14 cellular contexts compared by ENCODE assay signal in genomic region chr11:120925944-120926343, GRCh38.
A peak's percentile ranks its signal among the peaks of the same experiment; 100 is the strongest.
DNase-seq lines count a peak whose midpoint lies in the region; ATAC-seq lines count a peak whose summit lies in the region.
"Had no signal": no experiment of that assay in that cellular context is flagged by ENCODE, and none has a peak within 500 bp of the region (broad histone marks: within the 10 kb centered on the region; RNA-seq: fewer than 3 reads in every experiment).

No MANE protein-coding gene starts in this region.

- no peaks in the 10 kb centered on the region for H3K36me3 Mint-ChIP-seq in activated naive CD4-positive, alpha-beta T cell treated with anti-CD3 and anti-CD28 coated beads, Interleukin-2, amount 10 ng/mL, durations not matched to agents 7 days and 5 days

- CTCF ChIA-PET in activated naive CD4-positive, alpha-beta T cell treated with anti-CD3 and anti-CD28 coated beads, Interleukin-2, amount 10 ng/mL, durations not matched to agents 7 days and 5 days (lab: Charles Lee), result interaction anchor here (1.0 to 1.1 kb wide), 2 partner anchors 13 to 269 kb away, joined by 3 read pairs; no protein-coding TSS in a partner anchor

- no peaks in the 10 kb centered on the region for H3K9me3 Mint-ChIP-seq in activated naive CD4-positive, alpha-beta T cell treated with anti-CD3 and anti-CD28 coated beads, Interleukin-2, amount 10 ng/mL, durations not matched to agents 7 days and 5 days

- H3K4me1 Mint-ChIP-seq in activated naive CD4-positive, alpha-beta T cell treated with anti-CD3 and anti-CD28 coated beads, Interleukin-2, amount 10 ng/mL, durations not matched to agents 7 days and 5 days, result no peaks in the 10 kb centered on the region

- DNase-seq in NAMALWA (ENCODE audit: low spot score) (peak; percentile 26), hippocampal formation (lab: John Stamatoyannopoulos, UW) (no peak), NCI-H524 (lab: John Stamatoyannopoulos, UW) (no peak), pons (ENCODE audit: low spot score) (no peak)
- DNase-seq in activated naive CD4-positive, alpha-beta T cell treated with anti-CD3 and anti-CD28 coated beads, Interleukin-2, amount 10 ng/mL, durations not matched to agents 7 days and 5 days, result no peak
- DNase-seq: activated gamma-delta T cell, C1 segment of cervical spinal cord, left lung, pancreas, SIG-M5, thyroid gland had no signal

- no peak overlapping the region for H3K4me3 Mint-ChIP-seq in activated naive CD4-positive, alpha-beta T cell treated with anti-CD3 and anti-CD28 coated beads, Interleukin-2, amount 10 ng/mL, durations not matched to agents 7 days and 5 days

- ATAC-seq in GM18517 (IDR thresholded peaks at IDR 0.05; ENCODE audit: unreplicated experiment), result peak; percentile 99
- ATAC-seq in GM21381 (IDR thresholded peaks at IDR 0.05; ENCODE audit: unreplicated experiment), result peak; percentile 99
- peak; percentile 94 for ATAC-seq in HG03025 (IDR thresholded peaks at IDR 0.05; ENCODE audit: low FRiP score, unreplicated experiment)
- ATAC-seq: left lung, pancreas had no signal

- no peak overlapping the region for H3K27ac Mint-ChIP-seq in activated naive CD4-positive, alpha-beta T cell treated with anti-CD3 and anti-CD28 coated beads, Interleukin-2, amount 10 ng/mL, durations not matched to agents 7 days and 5 days

- H3K27me3 Mint-ChIP-seq in activated naive CD4-positive, alpha-beta T cell treated with anti-CD3 and anti-CD28 coated beads, Interleukin-2, amount 10 ng/mL, durations not matched to agents 7 days and 5 days, result peaks cover 3% of the 10 kb centered on the region
